Comparison of ENCODE assay signal across 8 cellular contexts in genomic region chr13:46552888-46553520, GRCh38. TPM values are rescaled to one million over a fixed set of nuclear protein-coding genes. Genes with fewer than 3 reads are reported as not detected.
DNase-seq lines count a peak whose midpoint lies in the region; ATAC-seq and TF ChIP-seq lines count a peak whose summit lies in the region.

Gene LRCH1 (plus strand): TSS chr13:46553170. CDS start chr13:46553397, 227 bp downstream.

- no peaks in the 10 kb centered on the region for H3K36me3 Mint-ChIP-seq in activated T-helper 17 cell treated with anti-CD3 and anti-CD28 coated beads, Interleukin-2, amount 50 U/mL, for 72 hours (ENCODE audit: low read depth)
- no peaks in the 10 kb centered on the region for H3K36me3 Mint-ChIP-seq in natural killer cell

- peak within 1 kb of the TSS; percentile 76 for H3K4me2 ChIP-seq in fibroblast of lung (ENCODE audit: extremely low read depth, insufficient read depth, low read length)

- H3K4me3 Mint-ChIP-seq in activated T-helper 17 cell treated with anti-CD3 and anti-CD28 coated beads, Interleukin-2, amount 50 U/mL, for 72 hours, result peak within 1 kb of the TSS; percentile 85
- peak within 1 kb of the TSS; percentile 95 for H3K4me3 Mint-ChIP-seq in natural killer cell

- no peaks in the 10 kb centered on the region for H3K9me3 ChIP-seq in fibroblast of lung (ENCODE audit: control insufficient read depth, insufficient read depth, low read depth, low read length)

- peaks cover 7% of the 10 kb centered on the region for H3K27me3 Mint-ChIP-seq in activated T-helper 17 cell treated with anti-CD3 and anti-CD28 coated beads, Interleukin-2, amount 50 U/mL, for 72 hours
- peaks cover 6 to 8% of the 10 kb centered on the region in 2 donors for H3K27me3 Mint-ChIP-seq in natural killer cell (ENCODE audit: low read depth in 2 of 2)

- H3K4me3 ChIP-seq in fibroblast of lung (replicated peaks in 1 of 4; ENCODE audit: control extremely low read depth in 1 of 4, insufficient read depth in 1 of 4, low read depth in 3 of 4, low read length in 4 of 4), result peak within 1 kb of the TSS; percentile 88 to 94 (median 92)

- peaks cover 3% of the 10 kb centered on the region for H3K4me1 ChIP-seq in fibroblast of lung (ENCODE audit: control insufficient read depth, extremely low read depth, insufficient read depth, low read length)

- peak; percentile 49; the same call in 1 of the 2 replicates for TF ChIP-seq POLR2A in Raji (IDR thresholded peaks at IDR 0.05; ENCODE audit: insufficient read depth, low read depth, low read length)

- H4K20me1 ChIP-seq in fibroblast of lung (ENCODE audit: control insufficient read depth, extremely low read depth, insufficient read depth, low read length), result no peaks in the 10 kb centered on the region

- peaks cover 26% of the 10 kb centered on the region for H3K4me1 Mint-ChIP-seq in activated T-helper 17 cell treated with anti-CD3 and anti-CD28 coated beads, Interleukin-2, amount 50 U/mL, for 72 hours
- peaks cover 37 to 48% of the 10 kb centered on the region in 2 donors for H3K4me1 Mint-ChIP-seq in natural killer cell

- peak within 1 kb of the TSS; percentile 92 for H3K9ac ChIP-seq in fibroblast of lung (ENCODE audit: insufficient read depth, low read length)

- intact Hi-C loops in natural killer cell (cut with micrococcal nuclease), result loop anchor here (1.0 to 10.0 kb wide), 2 partner anchors 115 to 378 kb away; no protein-coding TSS in a partner anchor

- no peaks in the 10 kb centered on the region for H3K36me3 ChIP-seq in fibroblast of lung (ENCODE audit: control insufficient read depth, insufficient read depth, low read length)

- H2AFZ ChIP-seq in fibroblast of lung (ENCODE audit: low read length), result peak within 1 kb of the TSS; percentile 82

- H3K9me3 Mint-ChIP-seq in activated T-helper 17 cell treated with anti-CD3 and anti-CD28 coated beads, Interleukin-2, amount 50 U/mL, for 72 hours, result no peaks in the 10 kb centered on the region
- H3K9me3 Mint-ChIP-seq in natural killer cell, result no peaks in the 10 kb centered on the region

- DNase-seq in DMS 273 treated with DMSO at 0.1 percent for 48 hours (lab: John Stamatoyannopoulos, UW) (peak; percentile 80), LoVo (ENCODE audit: low spot score) (peak; percentile 92), fibroblast of lung (ENCODE audit: low read depth in 2 of 2) (peak; percentile 86 to 93), natural killer cell (peak; percentile 67)
- DNase-seq in stimulated activated naive CD4-positive, alpha-beta T cell (lab: John Stamatoyannopoulos, UW), result peak; percentile 73 to 81 (median 78)

- peak within 1 kb of the TSS; percentile 93 for H3K27ac ChIP-seq in fibroblast of lung (ENCODE audit: insufficient read depth, low read length)

- no peaks in the 10 kb centered on the region for H3K27me3 ChIP-seq in fibroblast of lung (ENCODE audit: control insufficient read depth, insufficient read depth, low read length)

- peak; percentile 68 for ATAC-seq in GM21737 (IDR thresholded peaks at IDR 0.05; ENCODE audit: unreplicated experiment)
- ATAC-seq in activated T-helper 17 cell treated with anti-CD3 and anti-CD28 coated beads, Interleukin-2, amount 50 U/mL, for 72 hours (replicated peaks), result peak; percentile 79
- peak; percentile 79 to 90 (median 82) for ATAC-seq in natural killer cell

- TF ChIP-seq CTCF in fibroblast of lung (conservative IDR thresholded peaks at IDR 0.05 in 1 of 2, IDR thresholded peaks at IDR 0.05 in 1 of 2; ENCODE audit: low read depth in 1 of 2, low read length in 2 of 2) (no peak), natural killer cell (IDR thresholded peaks at IDR 0.05) (no peak)

- H3K79me2 ChIP-seq in fibroblast of lung (ENCODE audit: control insufficient read depth, insufficient read depth, low read length), result peaks cover 44% of the 10 kb centered on the region

- H3K27ac Mint-ChIP-seq in activated T-helper 17 cell treated with anti-CD3 and anti-CD28 coated beads, Interleukin-2, amount 50 U/mL, for 72 hours, result peak within 1 kb of the TSS; percentile 87
- peak within 1 kb of the TSS; percentile 93 to 94 for H3K27ac Mint-ChIP-seq in natural killer cell

RNA-seq across cellular contexts. Expression of gene LRCH1, which starts in this region (rescaled TPM):
- 10 to 100 TPM; 14.7 to 15.3 TPM for total RNA-seq in activated T-helper 17 cell treated with anti-CD3 and anti-CD28 coated beads, Interleukin-2, amount 50 U/mL, for 72 hours
- total RNA-seq in fibroblast of lung (8.7 and 12.4 TPM in 2 replicates), natural killer cell (10 to 100 TPM; 23.7 to 32.2 (median 29.6) TPM)
- 12.0 and 12.9 TPM in 2 replicates for polyA plus RNA-seq in fibroblast of lung
- polyA plus RNA-seq in fibroblast of lung (2012), result 8.2 and 8.4 TPM in 2 replicates
- polyA minus RNA-seq in fibroblast of lung (ENCODE audit: low replicate concordance), result 4.3 and 10.0 TPM in 2 replicates

Comparison
In these comparisons a context has a peak if more than half of its experiments do, and no peak if none do; other contexts are left out.
1. Peak in every context shown above with its lines: DNase-seq, ATAC-seq, H3K4me3 ChIP-seq and H3K27ac ChIP-seq.